ENCODE assay signal across 8 cellular contexts in the genomic region with DNA sequence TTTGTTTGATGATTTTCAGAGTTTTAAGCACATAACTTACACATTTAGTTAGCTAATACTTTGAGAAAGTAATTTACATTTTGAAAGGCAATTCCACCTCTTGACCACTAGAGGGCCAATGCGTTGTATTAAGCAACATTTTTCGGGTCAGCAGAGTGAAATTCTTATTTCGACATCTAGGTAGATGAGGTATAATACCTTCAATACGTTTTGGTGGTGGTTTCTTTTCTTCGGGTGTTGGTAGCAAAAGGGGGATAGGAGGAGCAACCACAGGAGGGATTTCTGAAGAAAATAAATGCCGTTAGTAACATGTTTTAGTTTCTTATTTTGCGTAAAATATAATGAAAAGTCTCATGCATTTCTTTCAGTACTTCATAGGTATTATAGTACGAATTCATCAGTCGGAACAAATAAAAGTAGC.
DNase-seq lines count a peak whose midpoint lies in the region; ATAC-seq, FAIRE-seq and TF ChIP-seq lines count a peak whose summit lies in the region.

No MANE protein-coding gene starts in this region.

- intact Hi-C loops in kidney (cut with DNase I) = no loop called here

- peak; percentile 48 for TF ChIP-seq CTCF in kidney (IDR thresholded peaks at IDR 0.05; ENCODE audit: borderline replicate concordance, extremely low read depth, insufficient read depth)

- H3K4me1 ChIP-seq in kidney (ENCODE audit: control insufficient read depth in 1 of 2, insufficient read depth in 1 of 2, low read depth in 1 of 2, low read length in 2 of 2) = no peaks in the 10 kb centered on the region

- no peaks in the 10 kb centered on the region for H3K36me3 ChIP-seq in kidney (ENCODE audit: control insufficient read depth in 1 of 2, insufficient read depth in 2 of 2, low read length in 2 of 2)

- no peak overlapping the region for H3K9ac ChIP-seq in kidney (ENCODE audit: low read length in 2 of 2)

- FAIRE-seq in TTC549 (lab: Jason Lieb, UNC) (peak; percentile 94), kidney (lab: Jason Lieb, UNC) (peak; percentile 60)

- H3K4me3 ChIP-seq in kidney (ENCODE audit: low read length in 2 of 2) = no peak overlapping the region

- no peaks in the 10 kb centered on the region for H3K9me3 ChIP-seq in kidney (ENCODE audit: control insufficient read depth in 1 of 2, low read length in 2 of 2)

- H3K27ac ChIP-seq in kidney (ENCODE audit: low read depth in 2 of 2, low read length in 2 of 2) = no peak overlapping the region

- ATAC-seq in HG03354 (IDR thresholded peaks at IDR 0.05; ENCODE audit: poor library complexity, severe bottlenecking, unreplicated experiment) (peak; percentile 68), GM21515 (IDR thresholded peaks at IDR 0.05; ENCODE audit: unreplicated experiment) (no peak)

- DNase-seq in NCI-H2196 (lab: John Stamatoyannopoulos, UW; ENCODE audit: unreplicated experiment) = peak; percentile 25
- DNase-seq in NCI-H2196 treated with DMSO at 0.1 percent for 48 hours (lab: John Stamatoyannopoulos, UW; ENCODE audit: unreplicated experiment) = no peak
- DNase-seq in kidney = no peak
- no peak for DNase-seq in cortex of kidney (lab: John Stamatoyannopoulos, UW)
- no peak for DNase-seq in NCI-H1092 (lab: John Stamatoyannopoulos, UW)
